ENCODE assay signal across 16 cellular contexts in genomic region chr3:22451501-22451900, GRCh38.
"Had no signal": no experiment of that assay in that cellular context is flagged by ENCODE, and none has a peak within 500 bp of the region (broad histone marks: within the 10 kb centered on the region; RNA-seq: fewer than 3 reads in every experiment).

No MANE protein-coding gene starts in this region.

- H3K4me3 ChIP-seq: thyroid gland had no signal

- DNase-seq: activated CD4-positive, alpha-beta memory T cell treated with anti-CD3 and anti-CD28 coated beads, Interleukin-2, amount 10 ng/mL, durations not matched to agents 7 days and 5 days; activated CD4-positive, alpha-beta T cell treated with anti-CD3 and anti-CD28 coated beads, Interleukin-2, amount 10 ng/mL, durations not matched to agents 24 days and 14 days; activated effector memory CD4-positive, alpha-beta T cell treated with Interleukin-2 at 50 U/mL for 16 hours; activated naive CD4-positive, alpha-beta T cell treated with anti-CD3 and anti-CD28 coated beads for 36 hours; activated naive CD8-positive, alpha-beta T cell treated with anti-CD3 and anti-CD28 coated beads, Interleukin-2, amount 10 ng/mL, durations not matched to agents 7 days and 5 days; activated T-cell treated with anti-CD3 and anti-CD28 coated beads, Interleukin-2, amount 50 U/mL, for 72 hours; amniotic stem cell; effector CD4-positive, alpha-beta T cell; naive B cell; stimulated activated CD4-positive, alpha-beta T cell treated with anti-CD3 and anti-CD28 coated beads, Interleukin-4, amount 100 ng/mL, for 24 hours; stimulated activated naive CD8-positive, alpha-beta T cell treated with anti-CD3 and anti-CD28 coated beads, Interleukin-15, Interleukin-2, amounts not matched to agents 100 U/mL and 50 U/mL, for 24 hours; substantia nigra; T-cell; thyroid gland had no signal

- H3K4me1 ChIP-seq: thyroid gland had no signal

- H3K36me3 ChIP-seq: thyroid gland had no signal

- ATAC-seq: activated CD4-positive, CD25-positive, alpha-beta regulatory T cell treated with anti-CD3 and anti-CD28 coated beads, Interleukin-2, amount 50 U/mL, for 24 hours; activated T-cell treated with anti-CD3 and anti-CD28 coated beads, Interleukin-2, amount 50 U/mL, for 72 hours; stimulated activated naive CD8-positive, alpha-beta T cell treated with anti-CD3 and anti-CD28 coated beads, Interleukin-15, Interleukin-2, amounts not matched to agents 100 U/mL and 50 U/mL, for 24 hours; T-cell had no signal

- H3K27me3 ChIP-seq: thyroid gland had no signal

- H3K9me3 ChIP-seq: thyroid gland had no signal

- H3K27ac ChIP-seq: thyroid gland, VCaP had no signal
